20 cellular contexts compared by ENCODE assay signal in the genomic region with DNA sequence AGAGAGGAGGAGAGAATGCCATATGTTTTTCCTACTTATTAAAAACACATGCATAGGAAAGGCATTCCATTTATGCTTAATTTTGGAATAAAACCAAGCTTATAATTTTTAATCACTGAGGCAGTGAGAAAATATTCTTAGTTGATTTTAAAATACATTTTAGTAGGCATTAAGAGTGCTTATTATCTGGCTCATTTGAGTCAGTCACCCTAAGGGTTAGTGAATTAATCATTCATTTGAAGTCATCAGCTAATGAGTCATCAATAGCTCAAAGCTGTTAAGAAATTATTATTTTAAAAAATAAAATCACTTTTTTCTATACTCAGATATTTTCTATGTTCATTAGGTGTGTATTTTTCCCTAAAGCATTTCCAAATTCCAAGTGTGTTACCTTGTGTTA.
DNase-seq lines count a peak whose midpoint lies in the region; ATAC-seq and TF ChIP-seq lines count a peak whose summit lies in the region.
"Had no signal": no experiment of that assay in that cellular context is flagged by ENCODE, and none has a peak within 500 bp of the region (broad histone marks: within the 10 kb centered on the region; RNA-seq: fewer than 3 reads in every experiment).

No MANE protein-coding gene starts in this region.

- H2AFZ ChIP-seq in SK-N-SH (ENCODE audit: low read depth), result no peak overlapping the region

- H3K36me3 Mint-ChIP-seq in activated CD4-positive, alpha-beta memory T cell treated with anti-CD3 and anti-CD28 coated beads for 36 hours, result no peaks in the 10 kb centered on the region

- H3K36me3 ChIP-seq in SK-N-SH (replicated peaks in 1 of 2; ENCODE audit: control insufficient read depth in 1 of 2, insufficient read depth in 2 of 2, low read length in 1 of 2) (peaks cover 0 to 39% of the 10 kb centered on the region in 2 experiments), adipocyte (ENCODE audit: control insufficient read depth, insufficient read depth, low read length, severe bottlenecking) (no peaks in the 10 kb centered on the region), vagina (no peaks in the 10 kb centered on the region)

- no peaks in the 10 kb centered on the region for H3K9me3 Mint-ChIP-seq in activated CD4-positive, alpha-beta memory T cell treated with anti-CD3 and anti-CD28 coated beads for 36 hours

- peak overlapping the region; percentile 39; a peak in 3 of 4 replicates for H3K27ac ChIP-seq in SK-N-SH (ENCODE audit: low read depth in 2 of 2, low read length in 1 of 2)
- H3K27ac ChIP-seq in vagina, result no peak overlapping the region
- H3K27ac ChIP-seq: 22Rv1, C4-2B had no signal

- no peaks in the 10 kb centered on the region for H3K27me3 ChIP-seq in SK-N-SH (ENCODE audit: insufficient read depth)
- no peaks in the 10 kb centered on the region for H3K27me3 ChIP-seq in adipocyte (replicated peaks; ENCODE audit: control insufficient read depth, insufficient read depth, low read length)
- no peaks in the 10 kb centered on the region for H3K27me3 ChIP-seq in vagina

- no peak overlapping the region for H3K27ac Mint-ChIP-seq in activated CD4-positive, alpha-beta memory T cell treated with anti-CD3 and anti-CD28 coated beads for 36 hours

- H3K4me3 Mint-ChIP-seq in activated CD4-positive, alpha-beta memory T cell treated with anti-CD3 and anti-CD28 coated beads for 36 hours, result no peak overlapping the region

- H4K20me1 ChIP-seq in SK-N-SH (ENCODE audit: insufficient read depth), result no peaks in the 10 kb centered on the region

- H3K9ac ChIP-seq in SK-N-SH (no peak overlapping the region), adipocyte (ENCODE audit: low read length) (no peak overlapping the region)

- CTCF ChIA-PET in SK-N-SH (lab: Yijun Ruan, JAX), result no interaction called here
- CTCF ChIA-PET in activated CD4-positive, alpha-beta memory T cell treated with anti-CD3 and anti-CD28 coated beads for 36 hours (lab: Charles Lee), result no interaction called here

- intact Hi-C loops in vagina (cut with DNase I), result no loop called here
- intact Hi-C loops in activated CD4-positive, alpha-beta memory T cell treated with anti-CD3 and anti-CD28 coated beads for 36 hours (cut with micrococcal nuclease), result no loop called here

- TF ChIP-seq CTCF in SK-N-SH (IDR thresholded peaks at IDR 0.05), result no peak
- no peak for TF ChIP-seq CTCF in fibroblast of the aortic adventitia (IDR thresholded peaks at IDR 0.05; ENCODE audit: insufficient read depth, low read length)
- TF ChIP-seq CTCF in vagina (IDR thresholded peaks at IDR 0.05), result no peak

- no peaks in the 10 kb centered on the region for H3K4me1 Mint-ChIP-seq in activated CD4-positive, alpha-beta memory T cell treated with anti-CD3 and anti-CD28 coated beads for 36 hours (ENCODE audit: low read depth)

- peaks cover 10% of the 10 kb centered on the region for H3K79me2 ChIP-seq in SK-N-SH (ENCODE audit: insufficient read depth)

- no peaks in the 10 kb centered on the region for H3K9me3 ChIP-seq in SK-N-SH
- H3K9me3 ChIP-seq in adipocyte (ENCODE audit: control insufficient read depth, low read length), result peaks cover 6% of the 10 kb centered on the region
- no peaks in the 10 kb centered on the region for H3K9me3 ChIP-seq in vagina

- peaks cover 50% of the 10 kb centered on the region for H3F3A ChIP-seq in SK-N-SH (replicated peaks; ENCODE audit: insufficient read depth)

- H3K4me1 ChIP-seq in SK-N-SH (ENCODE audit: control insufficient read depth in 1 of 2, insufficient read depth in 2 of 2, low read depth in 1 of 2, low read length in 1 of 2) (peaks cover 0 to 3% of the 10 kb centered on the region in 2 experiments; a peak in 1 of 4 replicates), adipocyte (ENCODE audit: control insufficient read depth, insufficient read depth, low read length) (peaks cover 9% of the 10 kb centered on the region), vagina (no peaks in the 10 kb centered on the region)

- no peak for TF ChIP-seq EP300 in SK-N-SH (IDR thresholded peaks at IDR 0.05; ENCODE audit: borderline replicate concordance in 1 of 2, low read depth in 1 of 2, low read length in 1 of 2)

- ATAC-seq in SK-N-SH treated with all-trans-retinoic acid at 6 μM for 48 hours, result no peak
- ATAC-seq: HepG2, Panc1, Right ventricle myocardium inferior had no signal

- no peak for DNase-seq in SK-N-SH
- DNase-seq in adipocyte (ENCODE audit: low read depth), result peak; percentile 9
- DNase-seq in fibroblast of the aortic adventitia (ENCODE audit: low read depth), result peak; percentile 39
- no peak for DNase-seq in activated gamma-delta T cell (lab: John Stamatoyannopoulos, UW)
- no peak for DNase-seq in vagina (ENCODE audit: extremely low spot score in 2 of 2)
- DNase-seq in activated CD4-positive, alpha-beta memory T cell treated with anti-CD3 and anti-CD28 coated beads for 36 hours, result no peak
- DNase-seq in nucleus accumbens (lab: John Stamatoyannopoulos, UW), result no peak
- DNase-seq: AML-193, DMS79 treated with DMSO at 0.1 percent for 48 hours, GDM1, GOT3, KBM-7, NCI-H1105, NCI-H2081 treated with DMSO at 0.1 percent for 48 hours had no signal

- no peak for TF ChIP-seq RAD21 in SK-N-SH (IDR thresholded peaks at IDR 0.05; ENCODE audit: low read length)

- POLR2A ChIA-PET in SK-N-SH (lab: Yijun Ruan, JAX), result no interaction called here
- POLR2A ChIA-PET in activated CD4-positive, alpha-beta memory T cell treated with anti-CD3 and anti-CD28 coated beads for 36 hours (lab: Charles Lee), result no interaction called here

- H3K4me3 ChIP-seq in SK-N-SH (ENCODE audit: low read depth in 2 of 2, low read length in 1 of 2), result no peak overlapping the region
- no peak overlapping the region for H3K4me3 ChIP-seq in adipocyte (ENCODE audit: low read length)
- H3K4me3 ChIP-seq in fibroblast of the aortic adventitia (ENCODE audit: low read depth, low read length), result no peak overlapping the region
- H3K4me3 ChIP-seq in vagina, result no peak overlapping the region

- H3K4me2 ChIP-seq in SK-N-SH, result no peak overlapping the region

- H3K9me2 ChIP-seq in SK-N-SH, result no peaks in the 10 kb centered on the region

- TF ChIP-seq POLR2A in vagina (IDR thresholded peaks at IDR 0.05), result no peak

- H3K27me3 Mint-ChIP-seq in activated CD4-positive, alpha-beta memory T cell treated with anti-CD3 and anti-CD28 coated beads for 36 hours, result no peaks in the 10 kb centered on the region

TF ChIP-seq in SK-N-SH, 30 proteins besides CTCF, POLR2A, EP300 and RAD21:
- TF ChIP-seq, protein P1, sequence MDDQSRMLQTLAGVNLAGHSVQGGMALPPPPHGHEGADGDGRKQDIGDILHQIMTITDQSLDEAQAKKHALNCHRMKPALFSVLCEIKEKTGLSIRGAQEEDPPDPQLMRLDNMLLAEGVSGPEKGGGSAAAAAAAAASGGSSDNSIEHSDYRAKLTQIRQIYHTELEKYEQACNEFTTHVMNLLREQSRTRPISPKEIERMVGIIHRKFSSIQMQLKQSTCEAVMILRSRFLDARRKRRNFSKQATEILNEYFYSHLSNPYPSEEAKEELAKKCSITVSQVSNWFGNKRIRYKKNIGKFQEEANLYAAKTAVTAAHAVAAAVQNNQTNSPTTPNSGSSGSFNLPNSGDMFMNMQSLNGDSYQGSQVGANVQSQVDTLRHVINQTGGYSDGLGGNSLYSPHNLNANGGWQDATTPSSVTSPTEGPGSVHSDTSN (IDR thresholded peaks at IDR 0.05), result no peak
- TF ChIP-seq TCF12 (IDR thresholded peaks at IDR 0.05), result peak; percentile 66

TF ChIP-seq in SK-N-SH treated with all-trans-retinoic acid at 6 μM for 48 hours, 23 proteins besides CTCF, POLR2A, EP300 and RAD21 (continues in another document):
- no peak for TF ChIP-seq GLIS3 (CRISPR knock-in tag; IDR thresholded peaks at IDR 0.05)
- TF ChIP-seq BACH2 (CRISPR knock-in tag; IDR thresholded peaks at IDR 0.05; ENCODE audit: borderline replicate concordance), result no peak
- no peak for TF ChIP-seq ZNF70 (CRISPR knock-in tag; IDR thresholded peaks at IDR 0.05)
- TF ChIP-seq TOX (CRISPR knock-in tag; IDR thresholded peaks at IDR 0.05; ENCODE audit: borderline replicate concordance), result no peak
- no peak for TF ChIP-seq SNAI2 (CRISPR knock-in tag; IDR thresholded peaks at IDR 0.05)
- no peak for TF ChIP-seq ZNF8 (CRISPR knock-in tag; IDR thresholded peaks at IDR 0.05)
- TF ChIP-seq PPARA (CRISPR knock-in tag; IDR thresholded peaks at IDR 0.05; ENCODE audit: borderline replicate concordance), result no peak
- no peak for TF ChIP-seq ZFP3 (CRISPR knock-in tag; IDR thresholded peaks at IDR 0.05)
- TF ChIP-seq ESRRG (CRISPR knock-in tag; IDR thresholded peaks at IDR 0.05), result no peak
- TF ChIP-seq ZFP30 (CRISPR knock-in tag; IDR thresholded peaks at IDR 0.05), result no peak
- TF ChIP-seq CSRNP3 (CRISPR knock-in tag; IDR thresholded peaks at IDR 0.05), result no peak
- no peak for TF ChIP-seq RARB (CRISPR knock-in tag; IDR thresholded peaks at IDR 0.05)
- TF ChIP-seq ARNTL (CRISPR knock-in tag; IDR thresholded peaks at IDR 0.05; ENCODE audit: borderline replicate concordance, low read depth), result no peak
- no peak for TF ChIP-seq ZC3H10 (CRISPR knock-in tag; IDR thresholded peaks at IDR 0.05)
- no peak for TF ChIP-seq TCF4 (CRISPR knock-in tag; IDR thresholded peaks at IDR 0.05; ENCODE audit: borderline replicate concordance)
- no peak for TF ChIP-seq CREB5 (CRISPR knock-in tag; IDR thresholded peaks at IDR 0.05; ENCODE audit: low read depth)

Comparison
In these comparisons a context has a peak if more than half of its experiments do, and no peak if none do; other contexts are left out.
1. DNase-seq: peak in adipocyte (single experiment) and fibroblast of the aortic adventitia (single experiment); none in SK-N-SH (single experiment), activated gamma-delta T cell (single experiment), vagina (0 of 2), activated CD4-positive, alpha-beta memory T cell treated with anti-CD3 and anti-CD28 coated beads for 36 hours (single experiment) and nucleus accumbens (0 of 56).